Comparison of ENCODE assay signal across 8 cellular contexts in genomic region chr5:179762079-179762780, GRCh38. TPM values are rescaled to one million over a fixed set of nuclear protein-coding genes. Genes with fewer than 3 reads are reported as not detected.
DNase-seq lines count a peak whose midpoint lies in the region; ATAC-seq and TF ChIP-seq lines count a peak whose summit lies in the region.

No MANE protein-coding gene starts in this region.

- H3K9ac ChIP-seq in endodermal cell (ENCODE audit: extremely low read depth, low read length, poor library complexity, severe bottlenecking): no peak overlapping the region

- peaks cover 28% of the 10 kb centered on the region for H3K36me3 ChIP-seq in HAP-1 (replicated peaks)
- peaks cover 30% of the 10 kb centered on the region for H3K36me3 ChIP-seq in endodermal cell (ENCODE audit: control insufficient read depth, insufficient read depth, low read length)
- H3K36me3 ChIP-seq in prostate gland: peaks cover 0 to 6% of the 10 kb centered on the region in 2 donors

- TF ChIP-seq POLR2A in prostate gland (IDR thresholded peaks at IDR 0.05): no peak

- no peaks in the 10 kb centered on the region for H3K9me3 Mint-ChIP-seq in endodermal cell

- 83% methylated on average over 6 to 10 of the region's 10 CpGs for WGBS in endodermal cell (ENCODE audit: insufficient coverage in 1 of 2, insufficient read length in 1 of 2), 2 experiments
- 39% methylated on average over 10 of the region's 10 CpGs for WGBS in prostate gland

- intact Hi-C loops in prostate gland (cut with DNase I): loop anchor here (5.0 kb wide), 1 partner anchor 35 kb away; no protein-coding TSS in a partner anchor

- peak; percentile 73 for DNase-seq in DMS53 (lab: John Stamatoyannopoulos, UW)
- peak; percentile 44 to 46 for DNase-seq in HAP-1 (ENCODE audit: low spot score in 2 of 2)
- peak; percentile 29 for DNase-seq in SK-N-DZ (ENCODE audit: low spot score)
- DNase-seq in endodermal cell: peak; percentile 61
- DNase-seq in prostate gland (ENCODE audit: low spot score): peak; percentile 14
- DNase-seq in mucosa of gallbladder (ENCODE audit: low spot score): no peak
- no peak for DNase-seq in retina

- H3K4me3 Mint-ChIP-seq in endodermal cell: no peak overlapping the region

- no peak for TF ChIP-seq CTCF in endodermal cell (conservative IDR thresholded peaks at IDR 0.05)
- TF ChIP-seq CTCF in prostate gland (IDR thresholded peaks at IDR 0.05): no peak

- H3K27ac ChIP-seq in endodermal cell (ENCODE audit: low read depth, low read length) (peak overlapping the region; percentile 40), prostate gland (no peak overlapping the region)

- peaks cover 35% of the 10 kb centered on the region for H3K4me1 Mint-ChIP-seq in endodermal cell

- H3K4me3 ChIP-seq in HAP-1: no peak overlapping the region
- H3K4me3 ChIP-seq in endodermal cell (ENCODE audit: low read length): no peak overlapping the region
- H3K4me3 ChIP-seq in prostate gland: no peak overlapping the region

- ATAC-seq in GM19397 (IDR thresholded peaks at IDR 0.05; ENCODE audit: unreplicated experiment): no peak

- no peaks in the 10 kb centered on the region for H3K9me3 ChIP-seq in HAP-1
- no peaks in the 10 kb centered on the region for H3K9me3 ChIP-seq in endodermal cell (ENCODE audit: control insufficient read depth, low read length)
- H3K9me3 ChIP-seq in prostate gland: no peaks in the 10 kb centered on the region

- H3K36me3 Mint-ChIP-seq in endodermal cell (ENCODE audit: low read depth): peaks cover 21% of the 10 kb centered on the region

- H3K4me1 ChIP-seq in HAP-1 (peaks cover 23% of the 10 kb centered on the region), endodermal cell (ENCODE audit: control insufficient read depth, insufficient read depth, low read length) (peaks cover 11% of the 10 kb centered on the region), prostate gland (replicated peaks) (peaks cover 6% of the 10 kb centered on the region)

- no peaks in the 10 kb centered on the region for H3K27me3 ChIP-seq in HAP-1 (ENCODE audit: low read depth)
- H3K27me3 ChIP-seq in endodermal cell (ENCODE audit: control insufficient read depth, insufficient read depth, low read length, poor library complexity, severe bottlenecking): no peaks in the 10 kb centered on the region
- H3K27me3 ChIP-seq in prostate gland (replicated peaks; ENCODE audit: insufficient read depth): no peaks in the 10 kb centered on the region

- in situ Hi-C loops in HAP-1 (cut with MboI; ENCODE audit: low sequenced_read_pairs): no loop called here

- H3K27me3 Mint-ChIP-seq in endodermal cell (ENCODE audit: insufficient read depth): no peaks in the 10 kb centered on the region

- H3K27ac Mint-ChIP-seq in endodermal cell: peak overlapping the region; percentile 84

RNA-seq across cellular contexts. Expression of gene MAML1, which starts 29.6 kb away (rescaled TPM):
- 18.7 and 19.6 TPM in 2 replicates for polyA plus RNA-seq in SK-N-DZ (2014; cell fraction: cytosol; rRNA removed)
- polyA plus RNA-seq in SK-N-DZ (2014; cell fraction: nucleus; rRNA removed): 11.8 and 19.5 TPM in 2 replicates
- total RNA-seq in endodermal cell: 10 to 100 TPM; 38.9 to 41.4 TPM
- 43.0 TPM for polyA plus RNA-seq in endodermal cell (2013, experiment 1 of 2)
- polyA plus RNA-seq in endodermal cell (2013, experiment 2 of 2): 45.7 TPM
- 10 to 100 TPM; 33.9 to 54.7 TPM for total RNA-seq in prostate gland
- total RNA-seq in mucosa of gallbladder: 36.6 TPM

RNA-seq across cellular contexts. Expression of gene LTC4S, which starts 31.6 kb away (rescaled TPM):
- not detected in 2 replicates for polyA plus RNA-seq in SK-N-DZ (2014; cell fraction: cytosol; rRNA removed)
- 4.2 and 9.1 TPM in 2 replicates for polyA plus RNA-seq in SK-N-DZ (2014; cell fraction: nucleus; rRNA removed)
- total RNA-seq in endodermal cell (1 to 10 TPM; 5.7 to 6.3 TPM), prostate gland (1 to 10 TPM; 7.8 to 8.2 TPM), mucosa of gallbladder (26.0 TPM)
- polyA plus RNA-seq in endodermal cell (2013, experiment 1 of 2): 1.4 TPM
- 1.6 TPM for polyA plus RNA-seq in endodermal cell (2013, experiment 2 of 2)

RNA-seq across cellular contexts. Expression of gene MGAT4B, which starts 44.4 kb away (rescaled TPM):
- polyA plus RNA-seq in SK-N-DZ (2014; cell fraction: cytosol; rRNA removed): 112 and 113 TPM in 2 replicates
- polyA plus RNA-seq in SK-N-DZ (2014; cell fraction: nucleus; rRNA removed): 255 and 338 TPM in 2 replicates
- total RNA-seq in endodermal cell (100 to 1,000 TPM; 165 to 177 TPM), prostate gland (100 to 1,000 TPM in 1 of 2 donors, 10 to 100 TPM in 1; 82.7 to 142 TPM), mucosa of gallbladder (272 TPM)
- 75.1 TPM for polyA plus RNA-seq in endodermal cell (2013, experiment 1 of 2)
- 66.4 TPM for polyA plus RNA-seq in endodermal cell (2013, experiment 2 of 2)

RNA-seq across cellular contexts. Expression of gene SQSTM1, which starts 58.5 kb away (rescaled TPM):
- polyA plus RNA-seq in SK-N-DZ (2014; cell fraction: cytosol; rRNA removed): 48.1 and 55.0 TPM in 2 replicates
- 63.1 and 73.0 TPM in 2 replicates for polyA plus RNA-seq in SK-N-DZ (2014; cell fraction: nucleus; rRNA removed)
- total RNA-seq in endodermal cell: 100 to 1,000 TPM; 134 to 172 TPM
- 48.3 TPM for polyA plus RNA-seq in endodermal cell (2013, experiment 1 of 2)
- polyA plus RNA-seq in endodermal cell (2013, experiment 2 of 2): 43.6 TPM
- 100 to 1,000 TPM; 377 to 527 TPM for total RNA-seq in prostate gland
- total RNA-seq in mucosa of gallbladder: 711 TPM

Comparison
In these comparisons a context has a peak if more than half of its experiments do, and no peak if none do; other contexts are left out.
1. DNase-seq: peak in DMS53 (single experiment), HAP-1 (2 of 2), SK-N-DZ (single experiment), endodermal cell (single experiment) and prostate gland (single experiment); none in mucosa of gallbladder (single experiment) and retina (single experiment).